14 cellular contexts compared by ENCODE assay signal in genomic region chr22:24104307-24105017, GRCh38.
DNase-seq lines count a peak whose midpoint lies in the region; ATAC-seq, FAIRE-seq and TF ChIP-seq lines count a peak whose summit lies in the region.
"Had no signal": no experiment of that assay in that cellular context is flagged by ENCODE, and none has a peak within 500 bp of the region (broad histone marks: within the 10 kb centered on the region; RNA-seq: fewer than 3 reads in every experiment).

No MANE protein-coding gene starts in this region.

- H3K27me3 Mint-ChIP-seq in astrocyte (ENCODE audit: low read depth, unreplicated experiment) = no peaks in the 10 kb centered on the region

- H2AFZ ChIP-seq in astrocyte (ENCODE audit: low read depth, low read length) = no peak overlapping the region

- peaks cover 13% of the 10 kb centered on the region for H3K4me1 Mint-ChIP-seq in astrocyte (ENCODE audit: low read depth, unreplicated experiment)

- H3K9me3 Mint-ChIP-seq in astrocyte (ENCODE audit: unreplicated experiment) = no peaks in the 10 kb centered on the region

- no peak overlapping the region for H3K4me3 Mint-ChIP-seq in astrocyte (ENCODE audit: unreplicated experiment)

- no peak overlapping the region for H3K4me2 ChIP-seq in astrocyte (ENCODE audit: low read length)

- POLR2A ChIA-PET in GM10248 (lab: Yijun Ruan, JAX) = no interaction called here

- FAIRE-seq in astrocyte (lab: Jason Lieb, UNC) (no peak), urothelium cell line (lab: Jason Lieb, UNC) (peak; percentile 78), GM19239 (lab: Jason Lieb, UNC) (no peak)

- peaks cover 28% of the 10 kb centered on the region for H3K36me3 ChIP-seq in left ventricle myocardium inferior
- H3K36me3 ChIP-seq in astrocyte (ENCODE audit: insufficient read depth, low read length) = peaks cover 5% of the 10 kb centered on the region
- H3K36me3 ChIP-seq in muscle layer of colon (ENCODE audit: insufficient read depth, low read length) = peaks cover 25% of the 10 kb centered on the region
- H3K36me3 ChIP-seq: ovary had no signal

- no peak for ATAC-seq in left cardiac atrium

- CTCF ChIA-PET in GM10248 (lab: Yijun Ruan, JAX) = interaction anchor here (1.2 to 4.0 kb wide), 3 partner anchors 11 to 53 kb away, joined by 3 to 18 read pairs (median 3); no protein-coding TSS in a partner anchor

- H3K36me3 Mint-ChIP-seq in astrocyte (ENCODE audit: low read depth, unreplicated experiment) = peaks cover 35% of the 10 kb centered on the region

- H3K27ac ChIP-seq in left ventricle myocardium inferior (replicated peaks) (peak overlapping the region; percentile 63), astrocyte (ENCODE audit: low read depth, low read length) (no peak overlapping the region), muscle layer of colon (ENCODE audit: low read depth, low read length) (peak overlapping the region; percentile 31)
- H3K27ac ChIP-seq: cardiac muscle cell, ovary had no signal

- no peak for TF ChIP-seq POLR2A in erythroblast (IDR thresholded peaks at IDR 0.05; ENCODE audit: low read length)

- H3K4me1 ChIP-seq in left ventricle myocardium inferior (peaks cover 84% of the 10 kb centered on the region), astrocyte (ENCODE audit: insufficient read depth, low read length) (peaks cover 8% of the 10 kb centered on the region), muscle layer of colon (ENCODE audit: insufficient read depth, low read length) (peaks cover 24% of the 10 kb centered on the region)

- peaks cover 11% of the 10 kb centered on the region for H4K20me1 ChIP-seq in astrocyte (ENCODE audit: insufficient read depth, low read length)

- TF ChIP-seq CTCF in left ventricle myocardium inferior (IDR thresholded peaks at IDR 0.05; ENCODE audit: borderline replicate concordance) = no peak
- TF ChIP-seq CTCF in astrocyte (IDR thresholded peaks at IDR 0.05; ENCODE audit: insufficient read depth, low read depth, low read length) = no peak
- no peak for TF ChIP-seq CTCF in GM10248 (IDR thresholded peaks at IDR 0.05; ENCODE audit: control extremely low read depth, extremely low read depth, low read depth, missing control alignments)

- H3K27me3 ChIP-seq in left ventricle myocardium inferior (ENCODE audit: low read depth) (no peaks in the 10 kb centered on the region), astrocyte (ENCODE audit: insufficient read depth, low read length) (no peaks in the 10 kb centered on the region), muscle layer of colon (ENCODE audit: control insufficient read depth in 1 of 2, insufficient read depth in 2 of 2, low read length in 2 of 2) (no peaks in the 10 kb centered on the region)
- H3K27me3 ChIP-seq: cardiac muscle cell, ovary had no signal

- H3K27ac Mint-ChIP-seq in astrocyte (ENCODE audit: unreplicated experiment) = peak overlapping the region; percentile 69

- H3K9ac ChIP-seq in astrocyte (ENCODE audit: low read length) = no peak overlapping the region
- H3K9ac ChIP-seq in muscle layer of colon (ENCODE audit: low read length) = no peak overlapping the region

- H3K79me2 ChIP-seq in astrocyte (ENCODE audit: insufficient read depth, low read length) = no peaks in the 10 kb centered on the region

- intact Hi-C loops in left ventricle myocardium inferior (cut with micrococcal nuclease) = no loop called here
- intact Hi-C loops in left cardiac atrium (cut with DNase I) = loop anchor here in 1 of 2 donors (5.0 kb wide), 2 partner anchors 58 to 73 kb away; no protein-coding TSS in a partner anchor

- no peak overlapping the region for H3K4me3 ChIP-seq in left ventricle myocardium inferior
- H3K4me3 ChIP-seq in astrocyte (ENCODE audit: insufficient read depth, low read depth, low read length) = no peak overlapping the region
- no peak overlapping the region for H3K4me3 ChIP-seq in muscle layer of colon (ENCODE audit: low read depth in 1 of 2, low read length in 2 of 2)
- H3K4me3 ChIP-seq: cardiac muscle cell, ovary had no signal

- H3K9me3 ChIP-seq in left ventricle myocardium inferior (replicated peaks) = no peaks in the 10 kb centered on the region
- H3K9me3 ChIP-seq in astrocyte (ENCODE audit: insufficient read depth, low read depth, low read length) = no peaks in the 10 kb centered on the region
- no peaks in the 10 kb centered on the region for H3K9me3 ChIP-seq in muscle layer of colon (ENCODE audit: low read length)
- H3K9me3 ChIP-seq: ovary had no signal

- no peak for DNase-seq in left ventricle myocardium inferior
- DNase-seq in left cardiac atrium = no peak
- DNase-seq in astrocyte (ENCODE audit: low read depth) = no peak
- no peak for DNase-seq in urothelium cell line (ENCODE audit: low spot score)
- DNase-seq in erythroblast (lab: John Stamatoyannopoulos, UW) = no peak
- DNase-seq in GM19239 (ENCODE audit: insufficient read length, low spot score) = no peak
- DNase-seq in GM10248 (ENCODE audit: extremely low spot score) = no peak
- DNase-seq: activated T-cell treated with anti-CD3 and anti-CD28 coated beads for 4 hours, DMS53, mammary epithelial cell, NCI-H1092, ovary had no signal
